In the genomic region with DNA sequence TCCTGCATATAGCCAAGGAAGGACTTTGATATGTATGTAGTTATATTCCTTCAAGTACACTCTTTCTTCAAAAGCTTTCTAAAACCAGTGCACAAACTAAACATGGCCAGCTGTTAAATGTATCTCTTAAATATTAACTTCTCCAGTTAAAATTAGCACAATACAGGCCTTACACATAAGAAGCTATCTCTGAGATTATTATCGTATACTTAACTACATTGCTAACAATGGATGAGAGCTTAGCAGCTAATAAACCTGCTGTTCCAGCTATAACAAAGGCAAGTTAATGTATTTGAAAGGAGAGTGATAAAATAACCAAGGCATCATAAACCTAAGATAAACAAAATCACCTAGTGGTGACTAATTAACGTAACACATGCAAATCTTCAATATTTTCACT, we compare ENCODE assay signal across 16 cellular contexts.
A peak's percentile ranks its signal among the peaks of the same experiment; 100 is the strongest.
DNase-seq lines count a peak whose midpoint lies in the region; ATAC-seq and TF ChIP-seq lines count a peak whose summit lies in the region.
"Had no signal": no experiment of that assay in that cellular context is flagged by ENCODE, and none has a peak within 500 bp of the region (broad histone marks: within the 10 kb centered on the region; RNA-seq: fewer than 3 reads in every experiment).

No MANE protein-coding gene starts in this region.

- CTCF ChIA-PET in GM10248 (lab: Yijun Ruan, JAX), result interaction anchor here (1.0 to 1.1 kb wide), 2 partner anchors 23 to 30 kb away, joined by 3 read pairs; no protein-coding TSS in a partner anchor

- H3K4me1 ChIP-seq in hepatocyte (ENCODE audit: insufficient read depth) (peaks cover 3% of the 10 kb centered on the region), osteoblast (ENCODE audit: insufficient read depth, low read length) (no peaks in the 10 kb centered on the region)
- H3K4me1 ChIP-seq: A549 had no signal

- H3K4me3 ChIP-seq in hepatocyte (no peak overlapping the region), osteoblast (ENCODE audit: insufficient read depth, low read length) (no peak overlapping the region)
- H3K4me3 ChIP-seq: A549 had no signal

- H3K27ac ChIP-seq in 22Rv1 (no peak overlapping the region), hepatocyte (no peak overlapping the region), osteoblast (ENCODE audit: low read depth, low read length) (no peak overlapping the region)
- H3K27ac ChIP-seq: A549 had no signal

- POLR2A ChIA-PET in GM10248 (lab: Yijun Ruan, JAX), result no interaction called here

- H3K9me3 ChIP-seq in hepatocyte (ENCODE audit: low read depth) (no peaks in the 10 kb centered on the region), osteoblast (ENCODE audit: low read depth, low read length) (no peaks in the 10 kb centered on the region)
- H3K9me3 ChIP-seq: A549, SK-N-SH had no signal

- TF ChIP-seq CTCF in 22Rv1 (IDR thresholded peaks at IDR 0.05) (peak; percentile 21; the same call in 1 of the 2 replicates), hepatocyte (IDR thresholded peaks at IDR 0.05; ENCODE audit: poor library complexity) (no peak), GM10248 (IDR thresholded peaks at IDR 0.05; ENCODE audit: control extremely low read depth, extremely low read depth, low read depth, missing control alignments) (no peak), osteoblast (IDR thresholded peaks at IDR 0.05; ENCODE audit: extremely low read depth, low read depth, low read length) (no peak)

- H4K20me1 ChIP-seq in hepatocyte (ENCODE audit: insufficient read depth, poor library complexity, severe bottlenecking) (no peaks in the 10 kb centered on the region), osteoblast (ENCODE audit: insufficient read depth, low read length) (no peaks in the 10 kb centered on the region)

- no peaks in the 10 kb centered on the region for H3K9me2 ChIP-seq in hepatocyte (replicated peaks; ENCODE audit: insufficient read depth)
- H3K9me2 ChIP-seq: SK-N-SH had no signal

- peak; percentile 26 for DNase-seq in NCI-H1092 (lab: John Stamatoyannopoulos, UW)
- DNase-seq in NCI-H2081 treated with DMSO at 0.1 percent for 48 hours (lab: John Stamatoyannopoulos, UW), result peak; percentile 44
- DNase-seq in hepatocyte (ENCODE audit: low spot score), result peak; percentile 9
- DNase-seq in GM10248 (ENCODE audit: extremely low spot score), result no peak
- DNase-seq in osteoblast (ENCODE audit: insufficient read length, low spot score, missing footprints), result no peak
- no peak for DNase-seq in HCEC 1CT
- DNase-seq: EL, NCI-H2029 treated with DMSO at 0.1 percent for 48 hours, Right ventricle myocardium superior, SK-N-SH, T-helper 1 cell had no signal

- 37% methylated on average over 2 of the region's 2 CpGs for WGBS in hepatocyte (ENCODE audit: low lambda C conversion rate, missing lambda C conversion rate)

- H3K27me3 ChIP-seq in hepatocyte (no peaks in the 10 kb centered on the region), osteoblast (ENCODE audit: insufficient read depth, low read length) (no peaks in the 10 kb centered on the region)

- H3K79me2 ChIP-seq in hepatocyte (no peaks in the 10 kb centered on the region), osteoblast (ENCODE audit: insufficient read depth, low read length) (no peaks in the 10 kb centered on the region)

- H3K36me3 ChIP-seq in hepatocyte (replicated peaks; ENCODE audit: insufficient read depth, low read depth), result no peaks in the 10 kb centered on the region
- no peaks in the 10 kb centered on the region for H3K36me3 ChIP-seq in osteoblast (ENCODE audit: insufficient read depth, low read length)

- H3K4me2 ChIP-seq in hepatocyte, result peak overlapping the region; percentile 62
- no peak overlapping the region for H3K4me2 ChIP-seq in osteoblast (ENCODE audit: insufficient read depth, low read length)
- H3K4me2 ChIP-seq: A549, SK-N-SH had no signal

- no peak for ATAC-seq in HG02610 (IDR thresholded peaks at IDR 0.05; ENCODE audit: unreplicated experiment)
- ATAC-seq: A549, HCT116, Panc1 had no signal

- no peak overlapping the region for H2AFZ ChIP-seq in hepatocyte
- H2AFZ ChIP-seq in osteoblast (ENCODE audit: low read length), result no peak overlapping the region

Comparison
In these comparisons a context has a peak if more than half of its experiments do, and no peak if none do; other contexts are left out.
1. DNase-seq: peak in NCI-H1092 (single experiment), NCI-H2081 treated with DMSO at 0.1 percent for 48 hours (single experiment) and hepatocyte (single experiment); none in GM10248 (single experiment), osteoblast (single experiment) and HCEC 1CT (single experiment).